ENCODE assay signal across 1 cellular context in the genomic region with DNA sequence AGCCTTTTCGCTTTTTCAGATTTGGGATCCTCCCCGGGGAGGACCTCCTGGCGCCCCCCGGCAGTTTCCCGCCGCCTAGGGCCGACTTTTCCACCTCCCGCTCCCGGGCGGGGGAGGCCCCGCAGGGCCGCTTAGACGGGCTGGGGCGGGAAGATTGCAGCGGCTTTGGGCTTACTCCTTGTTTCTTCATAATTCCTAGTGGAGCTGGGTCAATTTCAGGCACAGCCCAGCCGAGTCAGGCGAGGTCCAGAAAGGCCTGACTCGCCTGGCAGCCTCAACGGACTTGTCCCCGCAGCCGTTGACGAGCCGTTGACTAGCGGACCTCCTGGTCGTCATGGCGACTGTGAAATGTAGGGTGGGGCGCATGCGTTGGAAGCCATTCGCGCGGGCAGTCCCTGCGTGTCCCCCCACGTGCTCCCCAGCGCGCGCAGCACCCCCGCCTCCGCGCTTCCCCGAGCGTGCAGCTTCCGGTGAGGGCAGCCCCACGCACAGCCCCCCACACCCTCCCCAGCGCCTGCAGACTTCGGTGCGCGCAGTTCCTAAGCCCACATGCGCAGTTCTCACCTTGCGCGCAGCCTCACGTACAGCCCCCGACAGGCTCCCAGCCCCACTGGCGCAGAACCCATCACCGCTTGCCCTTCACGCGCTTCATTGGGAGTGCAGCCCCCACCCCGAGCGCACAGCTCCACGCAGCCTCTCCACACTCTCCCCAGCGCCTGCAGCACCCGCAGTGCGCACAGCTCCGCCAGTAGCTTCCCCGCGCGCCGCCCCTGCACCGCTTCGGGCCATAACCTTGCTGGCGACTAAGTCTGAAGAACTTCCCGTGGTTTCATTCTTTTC.
TF ChIP-seq lines count a peak whose summit lies in the region.

No MANE protein-coding gene starts in this region.

TF ChIP-seq in GM12878, 131 proteins besides CTCF, POLR2A, EP300 and RAD21 (continued from another document):
- TF ChIP-seq, protein P1, sequence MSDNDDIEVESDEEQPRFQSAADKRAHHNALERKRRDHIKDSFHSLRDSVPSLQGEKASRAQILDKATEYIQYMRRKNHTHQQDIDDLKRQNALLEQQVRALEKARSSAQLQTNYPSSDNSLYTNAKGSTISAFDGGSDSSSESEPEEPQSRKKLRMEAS (IDR thresholded peaks at IDR 0.05; ENCODE audit: low read depth, low read length): peak; percentile 70; the same call in 1 of the 2 replicates
- TF ChIP-seq BACH1 (IDR thresholded peaks at IDR 0.05; ENCODE audit: borderline replicate concordance) (peak; percentile 96), KLF5 (IDR thresholded peaks at IDR 0.05; ENCODE audit: partially characterized antibody) (peak; percentile 84), BHLHE40 (IDR thresholded peaks at IDR 0.05; ENCODE audit: borderline replicate concordance in 1 of 2, low read depth in 2 of 2, low read length in 1 of 2) (peak; percentile 81 to 96), CREM (IDR thresholded peaks at IDR 0.05; ENCODE audit: low read depth) (peak; percentile 40; the same call in 1 of the 2 replicates), NRF1 (conservative IDR thresholded peaks at IDR 0.05; ENCODE audit: low read depth, low read length) (peak; percentile 46), YY1 (IDR thresholded peaks at IDR 0.05; ENCODE audit: low read depth, low read length) (peak; percentile 76), IKZF1 (conservative IDR thresholded peaks at IDR 0.05) (peak; percentile 54), BMI1 (IDR thresholded peaks at IDR 0.05; ENCODE audit: borderline replicate concordance) (peak; percentile 98), HDGF (IDR thresholded peaks at IDR 0.05) (peak; percentile 38; the same call in 1 of the 2 replicates), FOXK2 (IDR thresholded peaks at IDR 0.05) (peak; percentile 90), RB1 (IDR thresholded peaks at IDR 0.05; ENCODE audit: borderline replicate concordance) (peak; percentile 54; the same call in 1 of the 2 replicates), PAX5 (IDR thresholded peaks at IDR 0.05; ENCODE audit: borderline replicate concordance, low read depth, low read length) (peak; percentile 36; the same call in 1 of the 2 replicates), MXI1 (IDR thresholded peaks at IDR 0.05; ENCODE audit: low read depth, low read length) (peak; percentile 78), NR2F1 (conservative IDR thresholded peaks at IDR 0.05) (peak; percentile 31; the same call in 1 of the 2 replicates), NBN (IDR thresholded peaks at IDR 0.05) (0 out of 2 replicates have a peak, but pooled peaks have one; percentile 45), MEF2B (IDR thresholded peaks at IDR 0.05; ENCODE audit: partially characterized antibody, poor library complexity, severe bottlenecking) (peak; percentile 77), JUND (IDR thresholded peaks at IDR 0.05; ENCODE audit: low read depth, low read length) (peak; percentile 65; the same call in 1 of the 2 replicates), HDAC6 (IDR thresholded peaks at IDR 0.05; ENCODE audit: unreplicated experiment) (peak; percentile 88), MYC (IDR thresholded peaks at IDR 0.05; ENCODE audit: insufficient read depth, insufficient read length, insufficient replicate concordance, low read length, severe bottlenecking) (peak; percentile 66), CHD1 (IDR thresholded peaks at IDR 0.05; ENCODE audit: low read depth, low read length) (0 out of 2 replicates have a peak, but pooled peaks have one; percentile 23), ATF7 (IDR thresholded peaks at IDR 0.05; ENCODE audit: low read depth) (peak; percentile 55; the same call in 1 of the 2 replicates)
- TF ChIP-seq, protein P2, sequence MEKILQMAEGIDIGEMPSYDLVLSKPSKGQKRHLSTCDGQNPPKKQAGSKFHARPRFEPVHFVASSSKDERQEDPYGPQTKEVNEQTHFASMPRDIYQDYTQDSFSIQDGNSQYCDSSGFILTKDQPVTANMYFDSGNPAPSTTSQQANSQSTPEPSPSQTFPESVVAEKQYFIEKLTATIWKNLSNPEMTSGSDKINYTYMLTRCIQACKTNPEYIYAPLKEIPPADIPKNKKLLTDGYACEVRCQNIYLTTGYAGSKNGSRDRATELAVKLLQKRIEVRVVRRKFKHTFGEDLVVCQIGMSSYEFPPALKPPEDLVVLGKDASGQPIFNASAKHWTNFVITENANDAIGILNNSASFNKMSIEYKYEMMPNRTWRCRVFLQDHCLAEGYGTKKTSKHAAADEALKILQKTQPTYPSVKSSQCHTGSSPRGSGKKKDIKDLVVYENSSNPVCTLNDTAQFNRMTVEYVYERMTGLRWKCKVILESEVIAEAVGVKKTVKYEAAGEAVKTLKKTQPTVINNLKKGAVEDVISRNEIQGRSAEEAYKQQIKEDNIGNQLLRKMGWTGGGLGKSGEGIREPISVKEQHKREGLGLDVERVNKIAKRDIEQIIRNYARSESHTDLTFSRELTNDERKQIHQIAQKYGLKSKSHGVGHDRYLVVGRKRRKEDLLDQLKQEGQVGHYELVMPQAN (conservative IDR thresholded peaks at IDR 0.05): peak; percentile 71
- TF ChIP-seq, protein P3, sequence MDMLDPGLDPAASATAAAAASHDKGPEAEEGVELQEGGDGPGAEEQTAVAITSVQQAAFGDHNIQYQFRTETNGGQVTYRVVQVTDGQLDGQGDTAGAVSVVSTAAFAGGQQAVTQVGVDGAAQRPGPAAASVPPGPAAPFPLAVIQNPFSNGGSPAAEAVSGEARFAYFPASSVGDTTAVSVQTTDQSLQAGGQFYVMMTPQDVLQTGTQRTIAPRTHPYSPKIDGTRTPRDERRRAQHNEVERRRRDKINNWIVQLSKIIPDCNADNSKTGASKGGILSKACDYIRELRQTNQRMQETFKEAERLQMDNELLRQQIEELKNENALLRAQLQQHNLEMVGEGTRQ (IDR thresholded peaks at IDR 0.05; ENCODE audit: borderline replicate concordance, low read depth, low read length): peak; percentile 32
- TF ChIP-seq, protein P4, sequence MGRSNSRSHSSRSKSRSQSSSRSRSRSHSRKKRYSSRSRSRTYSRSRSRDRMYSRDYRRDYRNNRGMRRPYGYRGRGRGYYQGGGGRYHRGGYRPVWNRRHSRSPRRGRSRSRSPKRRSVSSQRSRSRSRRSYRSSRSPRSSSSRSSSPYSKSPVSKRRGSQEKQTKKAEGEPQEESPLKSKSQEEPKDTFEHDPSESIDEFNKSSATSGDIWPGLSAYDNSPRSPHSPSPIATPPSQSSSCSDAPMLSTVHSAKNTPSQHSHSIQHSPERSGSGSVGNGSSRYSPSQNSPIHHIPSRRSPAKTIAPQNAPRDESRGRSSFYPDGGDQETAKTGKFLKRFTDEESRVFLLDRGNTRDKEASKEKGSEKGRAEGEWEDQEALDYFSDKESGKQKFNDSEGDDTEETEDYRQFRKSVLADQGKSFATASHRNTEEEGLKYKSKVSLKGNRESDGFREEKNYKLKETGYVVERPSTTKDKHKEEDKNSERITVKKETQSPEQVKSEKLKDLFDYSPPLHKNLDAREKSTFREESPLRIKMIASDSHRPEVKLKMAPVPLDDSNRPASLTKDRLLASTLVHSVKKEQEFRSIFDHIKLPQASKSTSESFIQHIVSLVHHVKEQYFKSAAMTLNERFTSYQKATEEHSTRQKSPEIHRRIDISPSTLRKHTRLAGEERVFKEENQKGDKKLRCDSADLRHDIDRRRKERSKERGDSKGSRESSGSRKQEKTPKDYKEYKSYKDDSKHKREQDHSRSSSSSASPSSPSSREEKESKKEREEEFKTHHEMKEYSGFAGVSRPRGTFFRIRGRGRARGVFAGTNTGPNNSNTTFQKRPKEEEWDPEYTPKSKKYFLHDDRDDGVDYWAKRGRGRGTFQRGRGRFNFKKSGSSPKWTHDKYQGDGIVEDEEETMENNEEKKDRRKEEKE (IDR thresholded peaks at IDR 0.05): peak; percentile 78
- TF ChIP-seq, protein P5, sequence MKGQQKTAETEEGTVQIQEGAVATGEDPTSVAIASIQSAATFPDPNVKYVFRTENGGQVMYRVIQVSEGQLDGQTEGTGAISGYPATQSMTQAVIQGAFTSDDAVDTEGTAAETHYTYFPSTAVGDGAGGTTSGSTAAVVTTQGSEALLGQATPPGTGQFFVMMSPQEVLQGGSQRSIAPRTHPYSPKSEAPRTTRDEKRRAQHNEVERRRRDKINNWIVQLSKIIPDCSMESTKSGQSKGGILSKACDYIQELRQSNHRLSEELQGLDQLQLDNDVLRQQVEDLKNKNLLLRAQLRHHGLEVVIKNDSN (IDR thresholded peaks at IDR 0.05; ENCODE audit: borderline replicate concordance, extremely low read length, insufficient read depth, low read depth, low read length): peak; percentile 55
- TF ChIP-seq, protein P6, sequence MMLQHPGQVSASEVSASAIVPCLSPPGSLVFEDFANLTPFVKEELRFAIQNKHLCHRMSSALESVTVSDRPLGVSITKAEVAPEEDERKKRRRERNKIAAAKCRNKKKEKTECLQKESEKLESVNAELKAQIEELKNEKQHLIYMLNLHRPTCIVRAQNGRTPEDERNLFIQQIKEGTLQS (IDR thresholded peaks at IDR 0.05; ENCODE audit: borderline replicate concordance, extremely low read depth, low read depth, low read length): peak; percentile 45; the same call in 1 of the 2 replicates
- TF ChIP-seq, protein P7, sequence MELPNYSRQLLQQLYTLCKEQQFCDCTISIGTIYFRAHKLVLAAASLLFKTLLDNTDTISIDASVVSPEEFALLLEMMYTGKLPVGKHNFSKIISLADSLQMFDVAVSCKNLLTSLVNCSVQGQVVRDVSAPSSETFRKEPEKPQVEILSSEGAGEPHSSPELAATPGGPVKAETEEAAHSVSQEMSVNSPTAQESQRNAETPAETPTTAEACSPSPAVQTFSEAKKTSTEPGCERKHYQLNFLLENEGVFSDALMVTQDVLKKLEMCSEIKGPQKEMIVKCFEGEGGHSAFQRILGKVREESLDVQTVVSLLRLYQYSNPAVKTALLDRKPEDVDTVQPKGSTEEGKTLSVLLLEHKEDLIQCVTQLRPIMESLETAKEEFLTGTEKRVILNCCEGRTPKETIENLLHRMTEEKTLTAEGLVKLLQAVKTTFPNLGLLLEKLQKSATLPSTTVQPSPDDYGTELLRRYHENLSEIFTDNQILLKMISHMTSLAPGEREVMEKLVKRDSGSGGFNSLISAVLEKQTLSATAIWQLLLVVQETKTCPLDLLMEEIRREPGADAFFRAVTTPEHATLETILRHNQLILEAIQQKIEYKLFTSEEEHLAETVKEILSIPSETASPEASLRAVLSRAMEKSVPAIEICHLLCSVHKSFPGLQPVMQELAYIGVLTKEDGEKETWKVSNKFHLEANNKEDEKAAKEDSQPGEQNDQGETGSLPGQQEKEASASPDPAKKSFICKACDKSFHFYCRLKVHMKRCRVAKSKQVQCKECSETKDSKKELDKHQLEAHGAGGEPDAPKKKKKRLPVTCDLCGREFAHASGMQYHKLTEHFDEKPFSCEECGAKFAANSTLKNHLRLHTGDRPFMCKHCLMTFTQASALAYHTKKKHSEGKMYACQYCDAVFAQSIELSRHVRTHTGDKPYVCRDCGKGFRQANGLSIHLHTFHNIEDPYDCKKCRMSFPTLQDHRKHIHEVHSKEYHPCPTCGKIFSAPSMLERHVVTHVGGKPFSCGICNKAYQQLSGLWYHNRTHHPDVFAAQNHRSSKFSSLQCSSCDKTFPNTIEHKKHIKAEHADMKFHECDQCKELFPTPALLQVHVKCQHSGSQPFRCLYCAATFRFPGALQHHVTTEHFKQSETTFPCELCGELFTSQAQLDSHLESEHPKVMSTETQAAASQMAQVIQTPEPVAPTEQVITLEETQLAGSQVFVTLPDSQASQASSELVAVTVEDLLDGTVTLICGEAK (IDR thresholded peaks at IDR 0.05; ENCODE audit: borderline replicate concordance): peak; percentile 37; the same call in 1 of the 2 replicates
- TF ChIP-seq, protein P8, sequence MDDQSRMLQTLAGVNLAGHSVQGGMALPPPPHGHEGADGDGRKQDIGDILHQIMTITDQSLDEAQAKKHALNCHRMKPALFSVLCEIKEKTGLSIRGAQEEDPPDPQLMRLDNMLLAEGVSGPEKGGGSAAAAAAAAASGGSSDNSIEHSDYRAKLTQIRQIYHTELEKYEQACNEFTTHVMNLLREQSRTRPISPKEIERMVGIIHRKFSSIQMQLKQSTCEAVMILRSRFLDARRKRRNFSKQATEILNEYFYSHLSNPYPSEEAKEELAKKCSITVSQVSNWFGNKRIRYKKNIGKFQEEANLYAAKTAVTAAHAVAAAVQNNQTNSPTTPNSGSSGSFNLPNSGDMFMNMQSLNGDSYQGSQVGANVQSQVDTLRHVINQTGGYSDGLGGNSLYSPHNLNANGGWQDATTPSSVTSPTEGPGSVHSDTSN (IDR thresholded peaks at IDR 0.05; ENCODE audit: insufficient replicate concordance, low read depth, low read length): peak; percentile 10
